Comparison of ENCODE assay signal across 25 cellular contexts in the genomic region with DNA sequence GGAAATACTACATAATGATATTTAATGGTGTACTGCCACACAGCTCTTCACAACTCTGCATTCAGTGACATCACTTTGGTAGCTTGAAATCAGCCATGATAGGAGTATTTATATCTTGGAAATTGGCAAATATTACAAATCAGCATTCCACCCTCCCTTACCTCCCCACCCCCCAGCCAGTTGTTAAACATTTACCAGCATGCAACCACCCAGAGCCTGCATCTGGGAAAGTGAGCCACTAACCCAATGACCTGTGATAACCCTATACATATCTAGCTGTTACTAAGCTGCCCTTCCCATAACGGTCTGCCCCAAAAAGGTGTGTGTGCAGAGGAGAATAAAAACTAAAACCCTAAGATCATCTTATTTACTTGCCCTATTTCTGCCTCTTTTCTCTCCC.
"Had no signal": no experiment of that assay in that cellular context is flagged by ENCODE, and none has a peak within 500 bp of the region (broad histone marks: within the 10 kb centered on the region; RNA-seq: fewer than 3 reads in every experiment).

No MANE protein-coding gene starts in this region.

- H3K4me3 ChIP-seq: gastroesophageal sphincter, lower lobe of right lung, neural progenitor cell, skin epidermis, suprapubic skin, tibial nerve had no signal

- H3K4me1 Mint-ChIP-seq: neural progenitor cell; stimulated activated memory B cell treated with anti-CD40 and anti-IgM and Interleukin-4, amounts not matched to agents 10 μg/mL and 1 μg/mL and 100 μg/mL, for 72 hours had no signal

- H3K4me2 ChIP-seq: neural progenitor cell had no signal

- H3K4me3 Mint-ChIP-seq: activated CD8-positive, alpha-beta T cell treated with anti-CD3 and anti-CD28 coated beads for 36 hours; activated naive CD4-positive, alpha-beta T cell treated with anti-CD3 and anti-CD28 coated beads, Interleukin-2, amount 50 U/mL, for 24 hours; activated T-cell treated with anti-CD3 and anti-CD28 coated beads, Interleukin-2, amount 50 U/mL, for 4 hours; natural killer cell; neural progenitor cell; stimulated activated memory B cell treated with anti-CD40 and anti-IgM and Interleukin-4, amounts not matched to agents 10 μg/mL and 1 μg/mL and 100 μg/mL, for 72 hours; stimulated activated naive CD8-positive, alpha-beta T cell treated with anti-CD3 and anti-CD28 coated beads, Interleukin-15, amount 100 ng/mL, for 72 hours had no signal

- FAIRE-seq: endothelial cell of umbilical vein, keratinocyte had no signal

- H3K9me3 ChIP-seq: gastroesophageal sphincter, lower lobe of right lung, suprapubic skin, tibial nerve had no signal

- ATAC-seq: activated CD8-positive, alpha-beta T cell treated with anti-CD3 and anti-CD28 coated beads for 36 hours; activated T-cell treated with anti-CD3 and anti-CD28 coated beads, Interleukin-2, amount 50 U/mL, for 4 hours; gastroesophageal sphincter; lower lobe of right lung; natural killer cell; sciatic nerve; stimulated activated memory B cell treated with anti-CD40 and anti-IgM and Interleukin-4, amounts not matched to agents 10 μg/mL and 1 μg/mL and 100 μg/mL, for 72 hours; stimulated activated naive CD8-positive, alpha-beta T cell treated with anti-CD3 and anti-CD28 coated beads, Interleukin-15, amount 100 ng/mL, for 72 hours had no signal

- H3K36me3 ChIP-seq: brain microvascular endothelial cell, gastroesophageal sphincter, lower lobe of right lung, neural progenitor cell, suprapubic skin, tibial nerve had no signal

- H3K27ac ChIP-seq: brain microvascular endothelial cell, gastroesophageal sphincter, lower lobe of right lung, neural progenitor cell, skin epidermis, suprapubic skin, tibial nerve had no signal

- DNase-seq: activated CD4-positive, alpha-beta T cell treated with anti-CD3 and anti-CD28 coated beads for 1 hour; activated CD4-positive, alpha-beta T cell treated with anti-CD3 and anti-CD28 coated beads, Interleukin-2, amount 50 U/mL, for 1 hour; activated CD8-positive, alpha-beta T cell treated with anti-CD3 and anti-CD28 coated beads for 36 hours; activated T-cell treated with anti-CD3 and anti-CD28 coated beads, Interleukin-2, amount 50 U/mL, for 4 hours; aorta; brain microvascular endothelial cell; hippocampal formation; lower lobe of right lung; mesenchymal stem cell; natural killer cell; occipital lobe; stimulated activated CD4-positive, alpha-beta T cell treated with anti-CD3 and anti-CD28 coated beads, Interleukin-4, amount 100 ng/mL, for 24 hours; stimulated activated naive CD8-positive, alpha-beta T cell treated with anti-CD3 and anti-CD28 coated beads, Interleukin-15, amount 100 ng/mL, for 72 hours; T-helper 2 cell had no signal

- H3K27ac Mint-ChIP-seq: activated CD8-positive, alpha-beta T cell treated with anti-CD3 and anti-CD28 coated beads for 36 hours; activated naive CD4-positive, alpha-beta T cell treated with anti-CD3 and anti-CD28 coated beads, Interleukin-2, amount 50 U/mL, for 24 hours; activated T-helper 2 cell treated with anti-CD3 and anti-CD28 coated beads, Interferon-gamma antibody, Interleukin-2, Interleukin-4, amounts not matched to agents 10 μg/mL and 5 μg/mL and 100 μg/mL, durations not matched to agents 14 hours and 24 hours and 36 hours; natural killer cell; neural progenitor cell; stimulated activated memory B cell treated with anti-CD40 and anti-IgM and Interleukin-4, amounts not matched to agents 10 μg/mL and 1 μg/mL and 100 μg/mL, for 72 hours; stimulated activated naive CD8-positive, alpha-beta T cell treated with anti-CD3 and anti-CD28 coated beads, Interleukin-15, amount 100 ng/mL, for 72 hours had no signal

- H3K9ac ChIP-seq: neural progenitor cell had no signal

- H3K9me3 Mint-ChIP-seq: activated CD8-positive, alpha-beta T cell treated with anti-CD3 and anti-CD28 coated beads for 36 hours; activated naive CD4-positive, alpha-beta T cell treated with anti-CD3 and anti-CD28 coated beads, Interleukin-2, amount 50 U/mL, for 24 hours; activated T-helper 2 cell treated with anti-CD3 and anti-CD28 coated beads, Interferon-gamma antibody, Interleukin-2, Interleukin-4, amounts not matched to agents 10 μg/mL and 5 μg/mL and 100 μg/mL, durations not matched to agents 14 hours and 24 hours and 36 hours; natural killer cell; neural progenitor cell; stimulated activated memory B cell treated with anti-CD40 and anti-IgM and Interleukin-4, amounts not matched to agents 10 μg/mL and 1 μg/mL and 100 μg/mL, for 72 hours had no signal

- H3K27me3 ChIP-seq: brain microvascular endothelial cell, gastroesophageal sphincter, neural progenitor cell, suprapubic skin, tibial nerve had no signal

- H3K36me3 Mint-ChIP-seq: neural progenitor cell; stimulated activated memory B cell treated with anti-CD40 and anti-IgM and Interleukin-4, amounts not matched to agents 10 μg/mL and 1 μg/mL and 100 μg/mL, for 72 hours had no signal

- H3K4me1 ChIP-seq: gastroesophageal sphincter, lower lobe of right lung, neural progenitor cell, suprapubic skin, tibial nerve had no signal

- H2AFZ ChIP-seq: neural progenitor cell had no signal

- H3K27me3 Mint-ChIP-seq: activated CD8-positive, alpha-beta T cell treated with anti-CD3 and anti-CD28 coated beads for 36 hours; activated naive CD4-positive, alpha-beta T cell treated with anti-CD3 and anti-CD28 coated beads, Interleukin-2, amount 50 U/mL, for 24 hours; stimulated activated naive CD8-positive, alpha-beta T cell treated with anti-CD3 and anti-CD28 coated beads, Interleukin-15, amount 100 ng/mL, for 72 hours had no signal
